ENCODE assay signal across 26 cellular contexts in genomic region chr6:47268572-47269187, GRCh38. TPM values are rescaled to one million over a fixed set of nuclear protein-coding genes. Genes with fewer than 3 reads are reported as not detected.
DNase-seq lines count a peak whose midpoint lies in the region; ATAC-seq and TF ChIP-seq lines count a peak whose summit lies in the region.
"Had no signal": no experiment of that assay in that cellular context is flagged by ENCODE, and none has a peak within 500 bp of the region (broad histone marks: within the 10 kb centered on the region; RNA-seq: fewer than 3 reads in every experiment).

No MANE protein-coding gene starts in this region.

- no peak overlapping the region for H4K8ac ChIP-seq in mesenchymal stem cell (ENCODE audit: low read length)

- H3K36me3 ChIP-seq in PC-3 (ENCODE audit: low read depth, low read length) (peaks cover 44% of the 10 kb centered on the region), mesenchymal stem cell (ENCODE audit: control insufficient read depth in 1 of 2, insufficient read depth in 2 of 2, low read depth in 1 of 2, low read length in 2 of 2) (peaks cover 0 to 24% of the 10 kb centered on the region in 2 experiments)

- WGBS in mesenchymal stem cell, result 81% methylated on average over 5 of the region's 5 CpGs

- H3K18ac ChIP-seq in mesenchymal stem cell (ENCODE audit: low read depth in 1 of 2, low read length in 2 of 2), result no peak overlapping the region

- H3K9ac ChIP-seq in PC-3 (ENCODE audit: low read length) (no peak overlapping the region), mesenchymal stem cell (ENCODE audit: low read length) (no peak overlapping the region)

- no peak overlapping the region for H3K4me3 ChIP-seq in PC-3 (ENCODE audit: low read length)
- no peak overlapping the region for H3K4me3 ChIP-seq in mesenchymal stem cell (ENCODE audit: insufficient read depth in 1 of 2, low read depth in 1 of 2, low read length in 2 of 2)
- H3K4me3 ChIP-seq: GM12878 had no signal

- CTCF ChIA-PET in PC-3 (lab: Charles Lee), result no interaction called here
- CTCF ChIA-PET in activated CD4-positive, alpha-beta memory T cell treated with anti-CD3 and anti-CD28 coated beads for 36 hours (lab: Charles Lee), result no interaction called here

- H2BK15ac ChIP-seq in mesenchymal stem cell (ENCODE audit: low read depth, poor library complexity, severe bottlenecking), result no peak overlapping the region

- peak overlapping the region; percentile 69 for H3K4me3 Mint-ChIP-seq in endothelial cell (ENCODE audit: unreplicated experiment)
- no peak overlapping the region for H3K4me3 Mint-ChIP-seq in activated T-helper 17 cell treated with anti-CD3 and anti-CD28 coated beads, Interleukin-2, amount 50 U/mL, for 72 hours
- no peak overlapping the region for H3K4me3 Mint-ChIP-seq in activated CD4-positive, alpha-beta memory T cell treated with anti-CD3 and anti-CD28 coated beads for 36 hours
- H3K4me3 Mint-ChIP-seq: CD4-positive, CD25-positive, alpha-beta regulatory T cell had no signal

- DNase-seq in PC-3 (no peak), endothelial cell (ENCODE audit: low spot score) (no peak), mesenchymal stem cell (peak; percentile 50), DMS 273 (lab: John Stamatoyannopoulos, UW; ENCODE audit: unreplicated experiment) (no peak)
- no peak for DNase-seq in activated CD4-positive, alpha-beta memory T cell treated with anti-CD3 and anti-CD28 coated beads for 36 hours
- DNase-seq: 8988T; CD4-positive, CD25-positive, alpha-beta regulatory T cell; DMS 273 treated with DMSO at 0.1 percent for 48 hours; DMS79; EL; GDM1; HCEC 1CT; NCI-H1092 treated with DMSO at 0.1 percent for 48 hours; NCI-H1436; NCI-H187 treated with DMSO at 0.1 percent for 48 hours; NCI-H2107; NCI-H446; NCI-H526; NCI-H82; NK-92 treated with Interleukin-12 subunit alpha and Interleukin-12 subunit beta, amount 100 ng/mL, for 24 hours; SHP77 treated with DMSO at 0.1 percent for 48 hours had no signal

- H3K4ac ChIP-seq in mesenchymal stem cell (ENCODE audit: low read depth in 1 of 2, low read length in 2 of 2), result no peak overlapping the region

- peaks cover 39% of the 10 kb centered on the region for H3K4me1 Mint-ChIP-seq in endothelial cell (ENCODE audit: unreplicated experiment)
- no peaks in the 10 kb centered on the region for H3K4me1 Mint-ChIP-seq in activated T-helper 17 cell treated with anti-CD3 and anti-CD28 coated beads, Interleukin-2, amount 50 U/mL, for 72 hours
- no peaks in the 10 kb centered on the region for H3K4me1 Mint-ChIP-seq in activated CD4-positive, alpha-beta memory T cell treated with anti-CD3 and anti-CD28 coated beads for 36 hours (ENCODE audit: low read depth)
- H3K4me1 Mint-ChIP-seq: CD4-positive, CD25-positive, alpha-beta regulatory T cell had no signal

- H3K27me3 ChIP-seq in PC-3 (ENCODE audit: low read length) (no peaks in the 10 kb centered on the region), mesenchymal stem cell (ENCODE audit: control insufficient read depth in 1 of 2, insufficient read depth in 1 of 2, low read length in 2 of 2) (no peaks in the 10 kb centered on the region)

- peaks cover 93% of the 10 kb centered on the region for H3K79me2 ChIP-seq in PC-3 (ENCODE audit: low read length)

- H4K91ac ChIP-seq in mesenchymal stem cell (ENCODE audit: low read length), result no peak overlapping the region

- no peak overlapping the region for H3K23ac ChIP-seq in mesenchymal stem cell (ENCODE audit: low read length in 2 of 2)

- no peak overlapping the region for H2BK5ac ChIP-seq in mesenchymal stem cell (ENCODE audit: low read depth, low read length, poor library complexity, severe bottlenecking)

- no peak overlapping the region for H3K27ac Mint-ChIP-seq in endothelial cell (ENCODE audit: unreplicated experiment)
- no peak overlapping the region for H3K27ac Mint-ChIP-seq in activated T-helper 17 cell treated with anti-CD3 and anti-CD28 coated beads, Interleukin-2, amount 50 U/mL, for 72 hours
- no peak overlapping the region for H3K27ac Mint-ChIP-seq in activated CD4-positive, alpha-beta memory T cell treated with anti-CD3 and anti-CD28 coated beads for 36 hours
- H3K27ac Mint-ChIP-seq: CD4-positive, CD25-positive, alpha-beta regulatory T cell had no signal

- peaks cover 12% of the 10 kb centered on the region for H3K36me3 Mint-ChIP-seq in endothelial cell (ENCODE audit: low read depth, unreplicated experiment)
- H3K36me3 Mint-ChIP-seq in activated T-helper 17 cell treated with anti-CD3 and anti-CD28 coated beads, Interleukin-2, amount 50 U/mL, for 72 hours (ENCODE audit: low read depth), result no peaks in the 10 kb centered on the region
- H3K36me3 Mint-ChIP-seq in activated CD4-positive, alpha-beta memory T cell treated with anti-CD3 and anti-CD28 coated beads for 36 hours, result no peaks in the 10 kb centered on the region
- H3K36me3 Mint-ChIP-seq: CD4-positive, CD25-positive, alpha-beta regulatory T cell had no signal

- H3K9me3 Mint-ChIP-seq in endothelial cell (ENCODE audit: unreplicated experiment), result no peaks in the 10 kb centered on the region
- H3K9me3 Mint-ChIP-seq in activated T-helper 17 cell treated with anti-CD3 and anti-CD28 coated beads, Interleukin-2, amount 50 U/mL, for 72 hours, result no peaks in the 10 kb centered on the region
- no peaks in the 10 kb centered on the region for H3K9me3 Mint-ChIP-seq in activated CD4-positive, alpha-beta memory T cell treated with anti-CD3 and anti-CD28 coated beads for 36 hours

- TF ChIP-seq CTCF in C4-2B (conservative IDR thresholded peaks at IDR 0.05) (no peak), PC-3 (conservative IDR thresholded peaks at IDR 0.05; ENCODE audit: low read depth, low read length) (no peak), endothelial cell (IDR thresholded peaks at IDR 0.05; ENCODE audit: unreplicated experiment) (no peak)

- H3K27ac ChIP-seq in C4-2B, result peak overlapping the region; percentile 28; the same call in 1 of the 2 replicates
- H3K27ac ChIP-seq in PC-3 (ENCODE audit: low read length), result no peak overlapping the region
- H3K27ac ChIP-seq in mesenchymal stem cell (ENCODE audit: low read length, poor library complexity, severe bottlenecking), result no peak overlapping the region

- no peaks in the 10 kb centered on the region for H3F3A ChIP-seq in PC-3 (ENCODE audit: low read length, unreplicated experiment)

- peaks cover 4% of the 10 kb centered on the region for H3K79me1 ChIP-seq in mesenchymal stem cell (replicated peaks; ENCODE audit: low read length, poor library complexity, severe bottlenecking)

- H3K27me3 Mint-ChIP-seq in endothelial cell (ENCODE audit: unreplicated experiment), result no peaks in the 10 kb centered on the region
- peaks cover 3% of the 10 kb centered on the region for H3K27me3 Mint-ChIP-seq in activated T-helper 17 cell treated with anti-CD3 and anti-CD28 coated beads, Interleukin-2, amount 50 U/mL, for 72 hours
- H3K27me3 Mint-ChIP-seq in activated CD4-positive, alpha-beta memory T cell treated with anti-CD3 and anti-CD28 coated beads for 36 hours, result no peaks in the 10 kb centered on the region
- H3K27me3 Mint-ChIP-seq: CD4-positive, CD25-positive, alpha-beta regulatory T cell had no signal

- BruUV-seq in PC-3 (replicated peaks; lab: Mats Ljungman, UMichigan), result no TSS peak

- no peaks in the 10 kb centered on the region for H3K9me2 ChIP-seq in PC-3 (replicated peaks; ENCODE audit: low read length)

- H3K14ac ChIP-seq in mesenchymal stem cell (ENCODE audit: low read length in 2 of 2), result no peak overlapping the region

- no peak overlapping the region for H2AK5ac ChIP-seq in mesenchymal stem cell (ENCODE audit: low read length, severe bottlenecking)

- intact Hi-C loops in PC-3 (cut with micrococcal nuclease), result no loop called here
- intact Hi-C loops in activated CD4-positive, alpha-beta memory T cell treated with anti-CD3 and anti-CD28 coated beads for 36 hours (cut with micrococcal nuclease), result no loop called here

- POLR2A ChIA-PET in PC-3 (lab: Charles Lee; ENCODE audit: unreplicated experiment), result no interaction called here
- POLR2A ChIA-PET in activated CD4-positive, alpha-beta memory T cell treated with anti-CD3 and anti-CD28 coated beads for 36 hours (lab: Charles Lee), result no interaction called here

- H4K20me1 ChIP-seq in PC-3 (ENCODE audit: low read length), result peaks cover 52% of the 10 kb centered on the region

- no peaks in the 10 kb centered on the region for H3K4me1 ChIP-seq in PC-3 (ENCODE audit: insufficient read depth, low read length)
- H3K4me1 ChIP-seq in mesenchymal stem cell (ENCODE audit: control insufficient read depth, insufficient read depth, low read depth, low read length), result peaks cover 4% of the 10 kb centered on the region

- ATAC-seq in PC-3 (0 out of 2 replicates have a peak, but pooled peaks have one; percentile 22), HG03139 (IDR thresholded peaks at IDR 0.05; ENCODE audit: unreplicated experiment) (no peak)
- no peak for ATAC-seq in activated T-helper 17 cell treated with anti-CD3 and anti-CD28 coated beads, Interleukin-2, amount 50 U/mL, for 72 hours (replicated peaks)
- ATAC-seq: GM12878, Panc1 had no signal

- H2BK120ac ChIP-seq in mesenchymal stem cell (ENCODE audit: low read depth, low read length), result no peak overlapping the region

- H2AFZ ChIP-seq in PC-3 (ENCODE audit: low read length), result no peak overlapping the region
- H2AFZ ChIP-seq in mesenchymal stem cell (ENCODE audit: low read depth, low read length), result no peak overlapping the region

- H3K9me3 ChIP-seq in PC-3 (ENCODE audit: low read length), result no peaks in the 10 kb centered on the region
- H3K9me3 ChIP-seq in mesenchymal stem cell (ENCODE audit: control insufficient read depth, low read length), result no peaks in the 10 kb centered on the region

- H2BK12ac ChIP-seq in mesenchymal stem cell (ENCODE audit: low read length in 2 of 2), result no peak overlapping the region

- H3K4me2 ChIP-seq in PC-3 (ENCODE audit: low read length), result no peak overlapping the region
- no peak overlapping the region for H3K4me2 ChIP-seq in mesenchymal stem cell (ENCODE audit: low read length, poor library complexity, severe bottlenecking)

RNA-seq across cellular contexts. Expression of gene TNFRSF21, which starts 41.0 kb away (rescaled TPM):
- total RNA-seq in PC-3 (2014; rRNA removed) (106 and 120 TPM in 2 replicates), endothelial cell (ENCODE audit: unreplicated experiment) (32.5 TPM)
- 214 TPM for polyA plus RNA-seq in mesenchymal stem cell (2013, experiment 1 of 2)
- polyA plus RNA-seq in mesenchymal stem cell (2013, experiment 2 of 2), result 215 TPM
- total RNA-seq in activated T-helper 17 cell treated with anti-CD3 and anti-CD28 coated beads, Interleukin-2, amount 50 U/mL, for 72 hours, result under 1 TPM; 0.41 to 0.74 TPM
- total RNA-seq in activated CD4-positive, alpha-beta memory T cell treated with anti-CD3 and anti-CD28 coated beads for 36 hours, result 1 to 10 TPM in 1 of 2 experiments, under 1 TPM in 1; 0.97 to 1.2 TPM
- polyA plus RNA-seq: CD4-positive, CD25-positive, alpha-beta regulatory T cell had no signal

Comparison
In these comparisons a context has a peak if more than half of its experiments do, and no peak if none do; other contexts are left out.
1. RNA of gene TNFRSF21, which starts 41.0 kb away (total RNA-seq): 106 to 120 TPM in PC-3 and 32.5 TPM in endothelial cell (single experiment); 0.97 to 1.2 TPM in activated CD4-positive, alpha-beta memory T cell treated with anti-CD3 and anti-CD28 coated beads for 36 hours and 0.41 to 0.74 TPM in activated T-helper 17 cell treated with anti-CD3 and anti-CD28 coated beads, Interleukin-2, amount 50 U/mL, for 72 hours; every median in the first group is over 10 times any median in the second.